Comparison of ENCODE assay signal across 11 cellular contexts in the genomic region with DNA sequence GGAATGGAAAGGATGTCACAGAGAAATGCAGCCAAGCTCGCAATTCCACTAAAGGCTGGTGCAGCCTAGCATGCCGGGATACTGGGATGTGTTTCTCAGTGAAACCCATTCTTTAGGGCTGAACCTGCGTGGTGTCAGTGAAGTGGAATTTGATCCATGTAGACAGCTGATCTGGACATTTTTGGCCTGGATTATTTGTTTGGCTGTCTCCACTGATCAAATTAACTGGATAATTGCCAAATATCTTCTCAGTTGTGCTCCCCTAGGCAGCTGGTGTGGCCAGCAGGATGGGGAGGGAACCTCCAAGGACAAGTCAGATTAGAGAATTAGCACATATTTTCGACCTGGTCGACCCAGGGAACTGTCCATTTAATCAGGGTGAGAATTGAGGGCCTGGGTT.
"Had no signal": no experiment of that assay in that cellular context is flagged by ENCODE, and none has a peak within 500 bp of the region (broad histone marks: within the 10 kb centered on the region; RNA-seq: fewer than 3 reads in every experiment).

No MANE protein-coding gene starts in this region.

- H3K4me1 Mint-ChIP-seq: activated CD4-positive, alpha-beta T cell treated with anti-CD3 and anti-CD28 coated beads, Interleukin-2, amount 10 ng/mL, durations not matched to agents 7 days and 5 days had no signal

- H3K27me3 Mint-ChIP-seq: dendritic cell treated with granulocyte-macrophage colony-stimulating factor and Interleukin-4, amounts not matched to agents 40 ng/mL and 50 ng/mL, for 4 days had no signal

- H3K36me3 ChIP-seq: adrenal gland, gastroesophageal sphincter had no signal

- H3K4me3 ChIP-seq: adrenal gland, gastroesophageal sphincter, skin epidermis had no signal

- H3K27me3 ChIP-seq: adrenal gland, gastroesophageal sphincter had no signal

- H3K4me1 ChIP-seq: adrenal gland, gastroesophageal sphincter had no signal

- H3K4me3 Mint-ChIP-seq: activated CD4-positive, alpha-beta T cell treated with anti-CD3 and anti-CD28 coated beads, Interleukin-2, amount 10 ng/mL, durations not matched to agents 7 days and 5 days; dendritic cell treated with granulocyte-macrophage colony-stimulating factor and Interleukin-4, amounts not matched to agents 40 ng/mL and 50 ng/mL, for 4 days; effector memory CD8-positive, alpha-beta T cell had no signal

- H3K27ac Mint-ChIP-seq: activated CD4-positive, alpha-beta T cell treated with anti-CD3 and anti-CD28 coated beads, Interleukin-2, amount 10 ng/mL, durations not matched to agents 7 days and 5 days; dendritic cell treated with granulocyte-macrophage colony-stimulating factor and Interleukin-4, amounts not matched to agents 40 ng/mL and 50 ng/mL, for 4 days; effector memory CD8-positive, alpha-beta T cell had no signal

- H3K9me3 Mint-ChIP-seq: activated CD4-positive, alpha-beta T cell treated with anti-CD3 and anti-CD28 coated beads, Interleukin-2, amount 10 ng/mL, durations not matched to agents 7 days and 5 days; dendritic cell treated with granulocyte-macrophage colony-stimulating factor and Interleukin-4, amounts not matched to agents 40 ng/mL and 50 ng/mL, for 4 days; effector memory CD8-positive, alpha-beta T cell had no signal

- DNase-seq: activated CD4-positive, alpha-beta T cell treated with anti-CD3 and anti-CD28 coated beads, Interleukin-2, amount 10 ng/mL, durations not matched to agents 7 days and 5 days; activated CD4-positive, CD25-positive, alpha-beta regulatory T cell; activated naive CD4-positive, alpha-beta T cell treated with anti-CD3 and anti-CD28 coated beads, Interleukin-2, amount 50 U/mL, for 16 hours; adrenal gland; effector memory CD8-positive, alpha-beta T cell; islet precursor cell; left ventricle myocardium superior; mesendoderm had no signal

- H3K27ac ChIP-seq: adrenal gland, gastroesophageal sphincter, skin epidermis had no signal

- ATAC-seq: effector memory CD8-positive, alpha-beta T cell; gastroesophageal sphincter; left ventricle myocardium superior had no signal

- H3K9me3 ChIP-seq: adrenal gland, gastroesophageal sphincter had no signal
